ENCODE assay signal across 35 cellular contexts in genomic region chr2:216942465-216942864, GRCh38.
DNase-seq lines count a peak whose midpoint lies in the region; ATAC-seq, FAIRE-seq and TF ChIP-seq lines count a peak whose summit lies in the region.
"Had no signal": no experiment of that assay in that cellular context is flagged by ENCODE, and none has a peak within 500 bp of the region (broad histone marks: within the 10 kb centered on the region; RNA-seq: fewer than 3 reads in every experiment).

No MANE protein-coding gene starts in this region.

- H3K4me1 Mint-ChIP-seq in neural progenitor cell (no peaks in the 10 kb centered on the region), type B pancreatic cell (ENCODE audit: unreplicated experiment) (no peaks in the 10 kb centered on the region)
- H3K4me1 Mint-ChIP-seq: B cell; CD14-positive monocyte; CD4-positive, alpha-beta memory T cell; CD4-positive, CD25-positive, alpha-beta regulatory T cell; CD8-positive, alpha-beta memory T cell had no signal

- CTCF ChIA-PET in HepG2 (lab: Yijun Ruan, JAX; ENCODE audit: low intra/inter-chr PET ratio, low total read pairs) = no interaction called here

- in situ Hi-C loops in HepG2 (cut with HindIII; ENCODE audit: extremely low pct_ligation_motif_present, low pct_unique_long_range_greater_than_20kb) = no loop called here

- TF ChIP-seq CTCF in HepG2 (CRISPR knock-in tag; IDR thresholded peaks at IDR 0.05) (no peak), right lobe of liver (IDR thresholded peaks at IDR 0.05) (no peak), neural progenitor cell (IDR thresholded peaks at IDR 0.05) (no peak), type B pancreatic cell (conservative IDR thresholded peaks at IDR 0.05) (no peak)

- POLR2A ChIA-PET in HepG2 (lab: Yijun Ruan, JAX) = interaction anchor here (0.6 kb wide), 1 partner anchor 10 kb away, joined by 3 read pairs; no protein-coding TSS in a partner anchor

- H3K9ac ChIP-seq in HepG2 (ENCODE audit: insufficient read depth, low read depth, low read length) (no peak overlapping the region), neural progenitor cell (no peak overlapping the region)
- H3K9ac ChIP-seq: BLaER1; BLaER1 treated with 17β-estradiol and CSF1 and Interleukin-3, amounts not matched to agents 10 nM and 100 nM had no signal

- TF ChIP-seq POLR2A in HepG2 (IDR thresholded peaks at IDR 0.05; ENCODE audit: insufficient read depth in 1 of 2, low read depth in 2 of 2, low read length in 2 of 2) = no peak
- TF ChIP-seq POLR2A in right lobe of liver (IDR thresholded peaks at IDR 0.05) = no peak

- no peak for TF ChIP-seq RAD21 in HepG2 (CRISPR knock-in tag; IDR thresholded peaks at IDR 0.05)

- H3K9me3 Mint-ChIP-seq in neural progenitor cell (peaks cover 5% of the 10 kb centered on the region), type B pancreatic cell (peaks cover 26% of the 10 kb centered on the region)
- H3K9me3 Mint-ChIP-seq: CD8-positive, alpha-beta T cell had no signal

- peaks cover 0 to 6% of the 10 kb centered on the region in 2 experiments; a peak in 1 of 5 replicates for H3K27me3 ChIP-seq in HepG2 (ENCODE audit: control insufficient read depth in 1 of 2, insufficient read depth in 2 of 2, low read length in 2 of 2)
- no peaks in the 10 kb centered on the region for H3K27me3 ChIP-seq in right lobe of liver
- no peaks in the 10 kb centered on the region for H3K27me3 ChIP-seq in neural progenitor cell
- H3K27me3 ChIP-seq: BE2C; BLaER1; BLaER1 treated with 17β-estradiol and CSF1 and Interleukin-3, amounts not matched to agents 10 nM and 100 nM had no signal

- no peaks in the 10 kb centered on the region for H3K36me3 ChIP-seq in HepG2 (replicated peaks in 1 of 2; ENCODE audit: control insufficient read depth in 1 of 2, insufficient read depth in 2 of 2, low read length in 2 of 2)
- H3K36me3 ChIP-seq in right lobe of liver = no peaks in the 10 kb centered on the region
- H3K36me3 ChIP-seq in neural progenitor cell = no peaks in the 10 kb centered on the region
- H3K36me3 ChIP-seq: BE2C; BLaER1; BLaER1 treated with 17β-estradiol and CSF1 and Interleukin-3, amounts not matched to agents 10 nM and 100 nM had no signal

- peak overlapping the region; percentile 77 for H3K27ac Mint-ChIP-seq in neural progenitor cell
- H3K27ac Mint-ChIP-seq in type B pancreatic cell = peak overlapping the region; percentile 31
- H3K27ac Mint-ChIP-seq: B cell; CD14-positive monocyte; CD4-positive, alpha-beta memory T cell; CD4-positive, alpha-beta T cell; CD4-positive, CD25-positive, alpha-beta regulatory T cell; CD8-positive, alpha-beta memory T cell; CD8-positive, alpha-beta T cell had no signal

- H4K20me1 ChIP-seq in HepG2 (ENCODE audit: insufficient read depth, low read length) (no peaks in the 10 kb centered on the region), neural progenitor cell (ENCODE audit: low read depth) (no peaks in the 10 kb centered on the region)
- H4K20me1 ChIP-seq: BLaER1; BLaER1 treated with 17β-estradiol and CSF1 and Interleukin-3, amounts not matched to agents 10 nM and 100 nM had no signal

- H3K36me3 Mint-ChIP-seq in neural progenitor cell = no peaks in the 10 kb centered on the region
- H3K36me3 Mint-ChIP-seq in type B pancreatic cell = peaks cover 3% of the 10 kb centered on the region
- H3K36me3 Mint-ChIP-seq: CD14-positive monocyte; CD4-positive, alpha-beta memory T cell; CD4-positive, CD25-positive, alpha-beta regulatory T cell; CD8-positive, alpha-beta memory T cell; CD8-positive, alpha-beta T cell had no signal

- no peaks in the 10 kb centered on the region for H3K27me3 Mint-ChIP-seq in neural progenitor cell (ENCODE audit: insufficient read depth, low read depth)
- H3K27me3 Mint-ChIP-seq in type B pancreatic cell = no peaks in the 10 kb centered on the region
- H3K27me3 Mint-ChIP-seq: B cell had no signal

- H3K79me2 ChIP-seq in HepG2 (ENCODE audit: insufficient read depth, low read length) (no peaks in the 10 kb centered on the region), neural progenitor cell (ENCODE audit: low read depth) (no peaks in the 10 kb centered on the region)

- FAIRE-seq in HepG2 (lab: Jason Lieb, UNC) = no peak
- FAIRE-seq: A204.1, A549, D721Med had no signal

- BruUV-seq in HepG2 (replicated peaks; lab: Mats Ljungman, UMichigan) = no TSS peak

- TF ChIP-seq EP300 in HepG2 (IDR thresholded peaks at IDR 0.05; ENCODE audit: low read depth in 2 of 2, low read length in 2 of 2) = no peak
- TF ChIP-seq EP300 in HepG2 (CRISPR knock-in tag; IDR thresholded peaks at IDR 0.05; ENCODE audit: borderline replicate concordance) = no peak

- no peak for DNase-seq in HepG2 (ENCODE audit: low spot score)
- DNase-seq in right lobe of liver = no peak
- DNase-seq in neural progenitor cell (ENCODE audit: low spot score) = no peak
- DNase-seq in type B pancreatic cell (ENCODE audit: extremely low spot score, unreplicated experiment) = no peak
- no peak for DNase-seq in central memory CD4-positive, alpha-beta T cell
- DNase-seq in left colon = no peak
- DNase-seq: 8988T; ACHN; AML-193; BE2C; C1 segment of cervical spinal cord; Caco-2; Calu3; CD4-positive, alpha-beta memory T cell; CD4-positive, alpha-beta T cell; CD4-positive, CD25-positive, alpha-beta regulatory T cell; CD8-positive, alpha-beta memory T cell; CD8-positive, alpha-beta T cell; COR-L47; DMS 273 treated with DMSO at 0.1 percent for 48 hours; DMS153; DMS53; DMS79; DMS79 treated with DMSO at 0.1 percent for 48 hours; DND-41; EL had no signal

- H3K4me1 ChIP-seq in HepG2 (ENCODE audit: insufficient read depth, low read length) = no peaks in the 10 kb centered on the region
- no peaks in the 10 kb centered on the region for H3K4me1 ChIP-seq in right lobe of liver
- H3K4me1 ChIP-seq in neural progenitor cell = no peaks in the 10 kb centered on the region
- H3K4me1 ChIP-seq: A549, BLaER1 had no signal

- H3K4me2 ChIP-seq in HepG2 (ENCODE audit: low read depth, low read length) (no peak overlapping the region), neural progenitor cell (no peak overlapping the region)
- H3K4me2 ChIP-seq: A549; BLaER1; BLaER1 treated with 17β-estradiol and CSF1 and Interleukin-3, amounts not matched to agents 10 nM and 100 nM had no signal

- intact Hi-C loops in HepG2 (cut with micrococcal nuclease; ENCODE audit: unreplicated experiment) (no loop called here), right lobe of liver (cut with DNase I) (no loop called here), left colon (cut with DNase I, micrococcal nuclease) (no loop called here)

- H3K4me3 Mint-ChIP-seq in neural progenitor cell (no peak overlapping the region), type B pancreatic cell (no peak overlapping the region)
- H3K4me3 Mint-ChIP-seq: B cell; CD14-positive monocyte; CD4-positive, alpha-beta memory T cell; CD4-positive, alpha-beta T cell; CD4-positive, CD25-positive, alpha-beta regulatory T cell; CD8-positive, alpha-beta memory T cell; CD8-positive, alpha-beta T cell had no signal

- 31% methylated on average over 3 of the region's 3 CpGs for WGBS in HepG2 (ENCODE audit: low lambda C conversion rate)
- 83% methylated on average over 3 of the region's 3 CpGs for WGBS in right lobe of liver (ENCODE audit: insufficient coverage, low coverage, low lambda C conversion rate, missing lambda C conversion rate)

- H2AFZ ChIP-seq in HepG2 (ENCODE audit: low read length) = no peak overlapping the region
- no peak overlapping the region for H2AFZ ChIP-seq in neural progenitor cell (replicated peaks)

- no peaks in the 10 kb centered on the region for H3F3A ChIP-seq in neural progenitor cell (ENCODE audit: low read depth)

- no peak for ATAC-seq in HepG2
- ATAC-seq in right lobe of liver = no peak
- ATAC-seq in left colon = no peak
- ATAC-seq: A549; CD8-positive, alpha-beta T cell had no signal

- H3K4me3 ChIP-seq in HepG2 (replicated peaks in 1 of 3; ENCODE audit: insufficient read depth in 1 of 3, low read depth in 2 of 3, low read length in 3 of 3) = no peak overlapping the region
- H3K4me3 ChIP-seq in right lobe of liver = no peak overlapping the region
- no peak overlapping the region for H3K4me3 ChIP-seq in neural progenitor cell
- H3K4me3 ChIP-seq: A549; BLaER1; BLaER1 treated with 17β-estradiol and CSF1 and Interleukin-3, amounts not matched to agents 10 nM and 100 nM had no signal

- H3K9me3 ChIP-seq in HepG2 (ENCODE audit: low read length) (no peaks in the 10 kb centered on the region), right lobe of liver (no peaks in the 10 kb centered on the region), neural progenitor cell (ENCODE audit: low read depth) (no peaks in the 10 kb centered on the region)
- H3K9me3 ChIP-seq: A549, BE2C, Caco-2 had no signal

- no peak overlapping the region for H3K27ac ChIP-seq in HepG2 (ENCODE audit: extremely low read length, insufficient read depth, low read length)
- H3K27ac ChIP-seq in right lobe of liver = no peak overlapping the region
- no peak overlapping the region for H3K27ac ChIP-seq in neural progenitor cell
- H3K27ac ChIP-seq: 22Rv1; A549; BLaER1; BLaER1 treated with 17β-estradiol and CSF1 and Interleukin-3, amounts not matched to agents 10 nM and 100 nM; C4-2B had no signal

TF ChIP-seq in HepG2, 621 proteins besides CTCF, POLR2A, EP300 and RAD21:
- TF ChIP-seq SMAD9 (CRISPR knock-in tag; IDR thresholded peaks at IDR 0.05) (no peak), STAT5B (CRISPR knock-in tag; IDR thresholded peaks at IDR 0.05) (no peak), FOSL2 (CRISPR knock-in tag; IDR thresholded peaks at IDR 0.05) (no peak), PCBP2 (optimal IDR thresholded peaks at IDR 0.05; ENCODE audit: low read depth, low read length, poor library complexity, severe bottlenecking) (peak; percentile 53), HNRNPK (IDR thresholded peaks at IDR 0.05; ENCODE audit: low read depth, low read length, poor library complexity, severe bottlenecking) (peak; percentile 81)
